In genomic region chr2:102224824-102225739, GRCh38 we compare ENCODE assay signal across 16 cellular contexts. TPM values are rescaled to one million over a fixed set of nuclear protein-coding genes. Genes with fewer than 3 reads are reported as not detected.
DNase-seq lines count a peak whose midpoint lies in the region; ATAC-seq, FAIRE-seq and TF ChIP-seq lines count a peak whose summit lies in the region.
"Had no signal": no experiment of that assay in that cellular context is flagged by ENCODE, and none has a peak within 500 bp of the region (broad histone marks: within the 10 kb centered on the region; RNA-seq: fewer than 3 reads in every experiment).

No MANE protein-coding gene starts in this region.

- POLR2A ChIA-PET in HepG2 (lab: Yijun Ruan, JAX): no interaction called here

- intact Hi-C loops in HepG2 (cut with micrococcal nuclease; ENCODE audit: unreplicated experiment): no loop called here
- intact Hi-C loops in right lobe of liver (cut with DNase I): no loop called here

- H4K20me1 ChIP-seq in HepG2 (ENCODE audit: insufficient read depth, low read length): no peaks in the 10 kb centered on the region

- ATAC-seq in HepG2 (peak; percentile 78), right lobe of liver (no peak), HG03439 (IDR thresholded peaks at IDR 0.05; ENCODE audit: unreplicated experiment) (no peak)
- ATAC-seq: HCT116, Panc1 had no signal

- peak; percentile 35; the same call in 1 of the 2 replicates for TF ChIP-seq RAD21 in HepG2 (CRISPR knock-in tag; IDR thresholded peaks at IDR 0.05)

- CTCF ChIA-PET in HepG2 (lab: Yijun Ruan, JAX; ENCODE audit: low intra/inter-chr PET ratio, low total read pairs): no interaction called here

- H3K9me3 ChIP-seq in HepG2 (ENCODE audit: low read length) (no peaks in the 10 kb centered on the region), right lobe of liver (no peaks in the 10 kb centered on the region), suprapubic skin (no peaks in the 10 kb centered on the region)

- H3K36me3 ChIP-seq in HepG2 (replicated peaks in 1 of 2; ENCODE audit: control insufficient read depth in 1 of 2, insufficient read depth in 2 of 2, low read length in 2 of 2): no peaks in the 10 kb centered on the region
- no peaks in the 10 kb centered on the region for H3K36me3 ChIP-seq in right lobe of liver
- peaks cover 9% of the 10 kb centered on the region for H3K36me3 ChIP-seq in suprapubic skin
- H3K36me3 ChIP-seq: WERI-Rb-1 had no signal

- peaks cover 42% of the 10 kb centered on the region for H3K4me1 ChIP-seq in HepG2 (ENCODE audit: insufficient read depth, low read length)
- H3K4me1 ChIP-seq in right lobe of liver: peaks cover 0 to 19% (median 4%) of the 10 kb centered on the region in 4 donors
- H3K4me1 ChIP-seq in suprapubic skin: peaks cover 43% of the 10 kb centered on the region

- no TSS peak for BruUV-seq in HepG2 (replicated peaks; lab: Mats Ljungman, UMichigan)

- no peak overlapping the region for H3K9ac ChIP-seq in HepG2 (ENCODE audit: insufficient read depth, low read depth, low read length)

- H3K27me3 ChIP-seq in HepG2 (ENCODE audit: control insufficient read depth in 1 of 2, insufficient read depth in 2 of 2, low read length in 2 of 2): peaks cover 0 to 9% of the 10 kb centered on the region in 2 experiments; a peak in 2 of 5 replicates
- no peaks in the 10 kb centered on the region for H3K27me3 ChIP-seq in right lobe of liver
- H3K27me3 ChIP-seq in suprapubic skin: no peaks in the 10 kb centered on the region

- no peaks in the 10 kb centered on the region for H3K79me2 ChIP-seq in HepG2 (ENCODE audit: insufficient read depth, low read length)

- H3K27ac ChIP-seq in HepG2 (ENCODE audit: extremely low read length, insufficient read depth, low read length) (no peak overlapping the region), right lobe of liver (no peak overlapping the region), suprapubic skin (peak overlapping the region; percentile 39)
- H3K27ac ChIP-seq: WERI-Rb-1 had no signal

- 0 out of 4 replicates have a peak, but pooled peaks of 1 of the 2 experiments have one; percentile 14 for TF ChIP-seq EP300 in HepG2 (IDR thresholded peaks at IDR 0.05; ENCODE audit: low read depth in 2 of 2, low read length in 2 of 2)
- TF ChIP-seq EP300 in HepG2 (CRISPR knock-in tag; IDR thresholded peaks at IDR 0.05; ENCODE audit: borderline replicate concordance): no peak
- TF ChIP-seq EP300 in suprapubic skin (IDR thresholded peaks at IDR 0.05): no peak

- H2AFZ ChIP-seq in HepG2 (ENCODE audit: low read length): peak overlapping the region; percentile 77

- H3K4me3 ChIP-seq in HepG2 (replicated peaks in 1 of 3; ENCODE audit: insufficient read depth in 1 of 3, low read depth in 2 of 3, low read length in 3 of 3): peak overlapping the region in 1 of 3 experiments; percentile 17; a peak in 1 of 6 replicates
- H3K4me3 ChIP-seq in right lobe of liver: no peak overlapping the region
- H3K4me3 ChIP-seq in epithelial cell of esophagus (ENCODE audit: low read length): no peak overlapping the region
- H3K4me3 ChIP-seq in suprapubic skin: no peak overlapping the region

- DNase-seq in HepG2 (ENCODE audit: low spot score) (peak; percentile 60), right lobe of liver (no peak), NOMO-1 treated with dmso at 0.1 percent for 144 hours (lab: John Stamatoyannopoulos, UW; ENCODE audit: unreplicated experiment) (peak; percentile 21), epithelial cell of esophagus (ENCODE audit: low read depth) (peak; percentile 69), suprapubic skin (ENCODE audit: low spot score in 2 of 2) (no peak), activated T-cell treated with anti-CD3 and anti-CD28 coated beads for 4 hours (no peak), T1000 (lab: John Stamatoyannopoulos, UW) (no peak)
- DNase-seq: caudate nucleus; effector CD8-positive, alpha-beta T cell; NCI-H146; NCI-H510A treated with DMSO at 0.1 percent for 48 hours; SW 1271; WERI-Rb-1 had no signal

- no peak for FAIRE-seq in HepG2 (lab: Jason Lieb, UNC)

- 29% methylated on average over 8 of the region's 8 CpGs for WGBS in HepG2 (ENCODE audit: low lambda C conversion rate)
- 59% methylated on average over 3 of the region's 8 CpGs for WGBS in right lobe of liver (ENCODE audit: insufficient coverage, low coverage, low lambda C conversion rate, missing lambda C conversion rate)
- 93% methylated on average over 8 of the region's 8 CpGs for WGBS in suprapubic skin

- TF ChIP-seq POLR2A in HepG2 (IDR thresholded peaks at IDR 0.05; ENCODE audit: insufficient read depth in 1 of 2, low read depth in 2 of 2, low read length in 2 of 2): no peak
- no peak for TF ChIP-seq POLR2A in right lobe of liver (IDR thresholded peaks at IDR 0.05)
- TF ChIP-seq POLR2A in suprapubic skin (IDR thresholded peaks at IDR 0.05): no peak

- TF ChIP-seq CTCF in HepG2 (CRISPR knock-in tag; IDR thresholded peaks at IDR 0.05): peak; percentile 56
- TF ChIP-seq CTCF in right lobe of liver (IDR thresholded peaks at IDR 0.05): no peak
- no peak for TF ChIP-seq CTCF in epithelial cell of esophagus (IDR thresholded peaks at IDR 0.05; ENCODE audit: insufficient read depth, low read depth, low read length, missing control alignments)
- TF ChIP-seq CTCF in suprapubic skin (IDR thresholded peaks at IDR 0.05): no peak

- in situ Hi-C loops in HepG2 (cut with HindIII; ENCODE audit: extremely low pct_ligation_motif_present, low pct_unique_long_range_greater_than_20kb): no loop called here

- peak overlapping the region; percentile 56 for H3K4me2 ChIP-seq in HepG2 (ENCODE audit: low read depth, low read length)

TF ChIP-seq in HepG2, 621 proteins besides CTCF, POLR2A, EP300 and RAD21 (continues in another document):
- TF ChIP-seq IKZF4 (CRISPR knock-in tag; IDR thresholded peaks at IDR 0.05; ENCODE audit: borderline replicate concordance, low read depth, not compliant biosample characterization) (no peak), PHB2 (IDR thresholded peaks at IDR 0.05; ENCODE audit: partially characterized antibody) (no peak), EEA1 (CRISPR knock-in tag; IDR thresholded peaks at IDR 0.05; ENCODE audit: borderline replicate concordance) (no peak), TFAP4 (IDR thresholded peaks at IDR 0.05; ENCODE audit: borderline replicate concordance, low read depth) (peak; percentile 70; the same call in 1 of the 2 replicates), GLMP (CRISPR knock-in tag; IDR thresholded peaks at IDR 0.05; ENCODE audit: borderline replicate concordance) (no peak), ZMYM4 (CRISPR knock-in tag; IDR thresholded peaks at IDR 0.05) (0 out of 2 replicates have a peak, but pooled peaks have one; percentile 21)

RNA-seq across cellular contexts. Expression of gene IL1RL2, which starts 38.3 kb away (rescaled TPM):
- total RNA-seq in HepG2 (2016; rRNA removed; fragmentation: Illumina TruSeq; extraction: Trizol) (not detected in 2 replicates), right lobe of liver (1 to 10 TPM; 1.2 to 3.1 (median 2.3) TPM), suprapubic skin (10 to 100 TPM in 3 of 4 donors, 1 to 10 TPM in 1; 7.0 to 15.9 (median 12.0) TPM)
- not detected in 2 replicates for total RNA-seq in HepG2 (2016; cell fraction: cytosol; rRNA removed; fragmentation: Illumina TruSeq; extraction: Trizol; ENCODE audit: low read depth)
- total RNA-seq in HepG2 (2016; cell fraction: insoluble cytoplasmic fraction; rRNA removed; fragmentation: Illumina TruSeq; extraction: Trizol): not detected in 2 replicates
- not detected in 2 replicates for total RNA-seq in HepG2 (2016; cell fraction: membrane; rRNA removed; fragmentation: Illumina TruSeq; extraction: Trizol)
- total RNA-seq in HepG2 (2016; cell fraction: nucleus; rRNA removed; fragmentation: Illumina TruSeq; extraction: Trizol): not detected in 2 replicates
- 0.03 TPM in 1 of 2 replicates, not detected in the other for polyA plus RNA-seq in HepG2 (2011; rRNA removed)
- polyA plus RNA-seq in HepG2 (2011; cell fraction: cytosol; rRNA removed): 0.03 TPM in 1 of 2 replicates, not detected in the other
- not detected in 2 replicates for polyA plus RNA-seq in HepG2 (2011; cell fraction: nucleus; rRNA removed)
- 0.19 TPM in 1 of 2 replicates, not detected in the other for polyA plus RNA-seq in HepG2 (2012)
- not detected in 2 replicates for polyA plus RNA-seq in HepG2 (2016; cell fraction: cytosol; fragmentation: Illumina TruSeq; extraction: Trizol; ENCODE audit: low read depth)
- not detected in 2 replicates for polyA plus RNA-seq in HepG2 (2016; cell fraction: insoluble cytoplasmic fraction; fragmentation: Illumina TruSeq; extraction: Trizol; ENCODE audit: low read depth)
- not detected in 2 replicates for polyA plus RNA-seq in HepG2 (2016; cell fraction: membrane; fragmentation: Illumina TruSeq; extraction: Trizol; ENCODE audit: low read depth)
- not detected in 2 replicates for polyA plus RNA-seq in HepG2 (2016; cell fraction: nucleus; fragmentation: Illumina TruSeq; extraction: Trizol; ENCODE audit: insufficient read depth, low read depth)
- 0.09 and 0.10 TPM in 2 replicates for polyA minus RNA-seq in HepG2 (2011; rRNA and poly(A)+ RNA removed; ENCODE audit: low replicate concordance)
- not detected in 2 replicates for polyA minus RNA-seq in HepG2 (2011; cell fraction: cytosol; rRNA and poly(A)+ RNA removed)
- polyA minus RNA-seq in HepG2 (2011; cell fraction: nucleus; rRNA and poly(A)+ RNA removed): not detected in 2 replicates

Comparison
In these comparisons a context has a peak if more than half of its experiments do, and no peak if none do; other contexts are left out.
1. DNase-seq: peak in HepG2 (single experiment), NOMO-1 treated with dmso at 0.1 percent for 144 hours (single experiment) and epithelial cell of esophagus (single experiment); none in right lobe of liver (0 of 3), suprapubic skin (0 of 2), activated T-cell treated with anti-CD3 and anti-CD28 coated beads for 4 hours (single experiment) and T1000 (single experiment).